22 cellular contexts compared by ENCODE assay signal in genomic region chr6:150133686-150134085, GRCh38. TPM values are rescaled to one million over a fixed set of nuclear protein-coding genes. Genes with fewer than 3 reads are reported as not detected.
A peak's percentile ranks its signal among the peaks of the same experiment; 100 is the strongest.
DNase-seq lines count a peak whose midpoint lies in the region; ATAC-seq and TF ChIP-seq lines count a peak whose summit lies in the region.
"Had no signal": no experiment of that assay in that cellular context is flagged by ENCODE, and none has a peak within 500 bp of the region (broad histone marks: within the 10 kb centered on the region; RNA-seq: fewer than 3 reads in every experiment).

No MANE protein-coding gene starts in this region.

- H2BK120ac ChIP-seq in H9 (ENCODE audit: low read depth, low read length, poor library complexity, severe bottlenecking) = no peak overlapping the region

- H3K36me3 ChIP-seq in BLaER1 = no peaks in the 10 kb centered on the region
- H3K36me3 ChIP-seq in HEK293 (ENCODE audit: control insufficient read depth in 2 of 2, insufficient read depth in 1 of 2, low read length in 2 of 2) = no peaks in the 10 kb centered on the region
- no peaks in the 10 kb centered on the region for H3K36me3 ChIP-seq in mucosa of descending colon (ENCODE audit: low read depth)
- H3K36me3 ChIP-seq in transverse colon = no peaks in the 10 kb centered on the region
- no peaks in the 10 kb centered on the region for H3K36me3 ChIP-seq in testis (ENCODE audit: low read depth, missing control alignments)
- H3K36me3 ChIP-seq: BE2C had no signal

- no peak overlapping the region for H3K9ac ChIP-seq in BLaER1
- H3K9ac ChIP-seq in H9 (ENCODE audit: extremely low read depth, insufficient read length, low read length) = no peak overlapping the region
- H3K9ac ChIP-seq: GM23248 had no signal

- H3K36me3 Mint-ChIP-seq in H9 (ENCODE audit: insufficient read depth in 1 of 3, low read depth in 3 of 3) = no peaks in the 10 kb centered on the region
- H3K36me3 Mint-ChIP-seq: CD4-positive, CD25-positive, alpha-beta regulatory T cell; CD8-positive, alpha-beta T cell had no signal

- H3K23ac ChIP-seq in H9 (ENCODE audit: insufficient read length, low read depth, low read length) = no peak overlapping the region

- no peak for TF ChIP-seq POLR2A in transverse colon (IDR thresholded peaks at IDR 0.05)
- TF ChIP-seq POLR2A in testis (IDR thresholded peaks at IDR 0.05) = no peak

- H3K4me1 ChIP-seq in BLaER1 (peaks cover 44% of the 10 kb centered on the region), HEK293 (ENCODE audit: control insufficient read depth, insufficient read depth, low read length) (peaks cover 19% of the 10 kb centered on the region), mucosa of descending colon (ENCODE audit: low read depth) (peaks cover 23% of the 10 kb centered on the region), transverse colon (peaks cover 0 to 24% (median 15%) of the 10 kb centered on the region in 4 donors), H9 (ENCODE audit: insufficient read depth, low read length) (no peaks in the 10 kb centered on the region), testis (no peaks in the 10 kb centered on the region)
- H3K4me1 ChIP-seq: A549, BE2C, Caco-2 had no signal

- H4K20me1 ChIP-seq in BLaER1 (no peaks in the 10 kb centered on the region), H9 (ENCODE audit: control insufficient read depth, insufficient read depth, insufficient read length) (no peaks in the 10 kb centered on the region)

- H3K4me3 ChIP-seq in BLaER1 = no peak overlapping the region
- no peak overlapping the region for H3K4me3 ChIP-seq in HEK293 (ENCODE audit: low read depth, low read length)
- H3K4me3 ChIP-seq in mucosa of descending colon = no peak overlapping the region
- H3K4me3 ChIP-seq in transverse colon = no peak overlapping the region
- H3K4me3 ChIP-seq in testis = no peak overlapping the region
- H3K4me3 ChIP-seq: A549, GM23248 had no signal

- no peak overlapping the region for H2BK15ac ChIP-seq in H9 (ENCODE audit: low read depth, low read length)

- H3K27ac ChIP-seq in BLaER1 (no peak overlapping the region), HEK293 (ENCODE audit: extremely low read depth, low read depth, low read length) (peak overlapping the region; percentile 74), transverse colon (peak overlapping the region; percentile 68 to 84 (median 80)), H9 (ENCODE audit: insufficient read length, low read depth, low read length) (no peak overlapping the region), testis (no peak overlapping the region)
- H3K27ac ChIP-seq: A549, C4-2B, GM23248 had no signal

- ATAC-seq in mucosa of descending colon = peak; percentile 5
- ATAC-seq: A549; CD8-positive, alpha-beta T cell; HCT116 had no signal

- H3K9me3 Mint-ChIP-seq in H9 = no peaks in the 10 kb centered on the region
- H3K9me3 Mint-ChIP-seq: CD8-positive, alpha-beta T cell; HFFc6 had no signal

- no peak overlapping the region for H3K4ac ChIP-seq in H9 (ENCODE audit: low read depth, low read length)

- in situ Hi-C loops in transverse colon (cut with MboI; ENCODE audit: low pct_ligation_motif_present in 1 of 4, low pct_unique_long_range_greater_than_20kb in 1 of 4, low sequenced_read_pairs in 3 of 4) = no loop called here

- intact Hi-C loops in mucosa of descending colon (cut with DNase I, micrococcal nuclease) = no loop called here
- intact Hi-C loops in transverse colon (cut with DNase I; ENCODE audit: low total_unique reads) = no loop called here
- intact Hi-C loops in testis (cut with DNase I; ENCODE audit: low total_unique reads) = no loop called here

- no peaks in the 10 kb centered on the region for H3K79me1 ChIP-seq in H9 (ENCODE audit: insufficient read depth, low read depth, low read length, poor library complexity, severe bottlenecking)

- no peak overlapping the region for H2BK20ac ChIP-seq in H9 (ENCODE audit: low read depth, low read length, poor library complexity, severe bottlenecking)

- no peak overlapping the region for H2AFZ ChIP-seq in H9 (ENCODE audit: low read length)
- H2AFZ ChIP-seq: GM23248 had no signal

- H3K27me3 ChIP-seq in BLaER1 (no peaks in the 10 kb centered on the region), transverse colon (peaks cover 4% of the 10 kb centered on the region), H9 (ENCODE audit: insufficient read depth, low read length) (no peaks in the 10 kb centered on the region), testis (no peaks in the 10 kb centered on the region)
- H3K27me3 ChIP-seq: BE2C had no signal

- peaks cover 23% of the 10 kb centered on the region for H3K27me3 Mint-ChIP-seq in H9 (ENCODE audit: low read depth)

- H3K4me3 Mint-ChIP-seq in H9 = no peak overlapping the region
- H3K4me3 Mint-ChIP-seq: CD4-positive, CD25-positive, alpha-beta regulatory T cell; CD8-positive, alpha-beta T cell; HFFc6 had no signal

- no peaks in the 10 kb centered on the region for H3K79me2 ChIP-seq in H9 (ENCODE audit: insufficient read depth, low read length)

- TF ChIP-seq CTCF in HEK293 (tag by site-specific recombination; IDR thresholded peaks at IDR 0.05) (no peak), mucosa of descending colon (IDR thresholded peaks at IDR 0.05) (no peak), transverse colon (IDR thresholded peaks at IDR 0.05) (no peak), H9 (conservative IDR thresholded peaks at IDR 0.05) (no peak), testis (IDR thresholded peaks at IDR 0.05) (no peak)

- H3K27ac Mint-ChIP-seq in H9 = no peak overlapping the region; a peak in 1 of 7 replicates
- H3K27ac Mint-ChIP-seq: CD4-positive, CD25-positive, alpha-beta regulatory T cell; CD8-positive, alpha-beta T cell; HFFc6 had no signal

- H3K14ac ChIP-seq in H9 (ENCODE audit: insufficient read depth, low read length) = no peak overlapping the region

- CTCF ChIA-PET in HEK293 (lab: Yijun Ruan, JAX) = interaction anchor here (2.1 to 2.6 kb wide), 2 partner anchors 10 to 53 kb away, joined by 10 to 17 read pairs; no protein-coding TSS in a partner anchor

- WGBS in transverse colon (ENCODE audit: low coverage in 1 of 2), 2 donors = 56% methylated on average over 2 of the region's 2 CpGs; no CpG with 5 or more reads in 1 of the 2 donors
- WGBS in H9 (ENCODE audit: extremely low coverage, insufficient read length, low lambda C conversion rate) = no CpG with 5 or more reads among the region's 2 CpGs
- WGBS in testis, 2 donors = 85 to 86% methylated on average over 2 of the region's 2 CpGs

- no peak overlapping the region for H3K56ac ChIP-seq in H9 (ENCODE audit: insufficient read length, low read depth, low read length)

- H3K23me2 ChIP-seq in H9 (ENCODE audit: insufficient read length, low read depth, low read length, poor library complexity, severe bottlenecking) = no peaks in the 10 kb centered on the region

- H3K4me2 ChIP-seq in BLaER1 (peak overlapping the region; percentile 47), H9 (ENCODE audit: insufficient read depth, insufficient read length, low read length) (no peak overlapping the region)
- H3K4me2 ChIP-seq: A549 had no signal

- DNase-seq in mucosa of descending colon (no peak), transverse colon (no peak), NCI-H345 treated with DMSO at 0.1 percent for 48 hours (lab: John Stamatoyannopoulos, UW; ENCODE audit: unreplicated experiment) (no peak), H9 (no peak), testis (no peak)
- DNase-seq: 8988T; ACHN; AML-193; BE2C; Caco-2; CD4-positive, CD25-positive, alpha-beta regulatory T cell; CD8-positive, alpha-beta T cell; DMS153; DND-41; GM23248; H7; HFFc6 had no signal

- POLR2A ChIA-PET in HEK293 (lab: Yijun Ruan, JAX) = no interaction called here

- no peak overlapping the region for H3T11ph ChIP-seq in H9 (ENCODE audit: low read length)

- H3K18ac ChIP-seq in H9 (ENCODE audit: insufficient read length, low read depth, low read length) = no peak overlapping the region

- peaks cover 4 to 5% of the 10 kb centered on the region in 2 experiments; a peak in 3 of 4 replicates for H3K4me1 Mint-ChIP-seq in H9
- H3K4me1 Mint-ChIP-seq: CD4-positive, CD25-positive, alpha-beta regulatory T cell had no signal

- H2AK5ac ChIP-seq in H9 (ENCODE audit: insufficient read length, low read length) = no peak overlapping the region

- no peak overlapping the region for H4K5ac ChIP-seq in H9 (ENCODE audit: insufficient read length, low read depth, low read length)

- H3K9me3 ChIP-seq in BLaER1 (peaks cover 31% of the 10 kb centered on the region), HEK293 (ENCODE audit: control insufficient read depth, insufficient read depth, low read depth, low read length) (no peaks in the 10 kb centered on the region), mucosa of descending colon (no peaks in the 10 kb centered on the region), transverse colon (no peaks in the 10 kb centered on the region), H9 (ENCODE audit: control insufficient read depth, low read depth, low read length) (no peaks in the 10 kb centered on the region), testis (no peaks in the 10 kb centered on the region)
- H3K9me3 ChIP-seq: A549, BE2C, Caco-2 had no signal

- H2BK5ac ChIP-seq in H9 (ENCODE audit: insufficient read length, low read length) = no peak overlapping the region

- H4K91ac ChIP-seq in H9 (ENCODE audit: insufficient read length, low read depth, low read length) = no peak overlapping the region

- TF ChIP-seq EP300 in transverse colon (IDR thresholded peaks at IDR 0.05; ENCODE audit: low read depth) = no peak

- no peak overlapping the region for H2BK12ac ChIP-seq in H9 (ENCODE audit: insufficient read length, low read depth, low read length)

- H4K8ac ChIP-seq in H9 (replicated peaks; ENCODE audit: insufficient read length, low read depth, low read length) = no peak overlapping the region

TF ChIP-seq in HEK293, 187 proteins besides CTCF, POLR2A, EP300 and RAD21:
- TF ChIP-seq ZNF2 (tag by site-specific recombination; IDR thresholded peaks at IDR 0.05) (no peak), SCRT2 (tag by site-specific recombination; IDR thresholded peaks at IDR 0.05) (peak; percentile 82), EGR2 (tag by site-specific recombination; IDR thresholded peaks at IDR 0.05; ENCODE audit: low read depth) (peak; percentile 57), OVOL3 (tag by site-specific recombination; IDR thresholded peaks at IDR 0.05) (peak; percentile 17; the same call in 1 of the 2 replicates), ZNF274 (IDR thresholded peaks at IDR 0.05; ENCODE audit: low read length) (no peak), ZNF274 (tag by site-specific recombination; IDR thresholded peaks at IDR 0.05; ENCODE audit: borderline replicate concordance) (no peak), ZNF112 (tag by site-specific recombination; IDR thresholded peaks at IDR 0.05) (no peak), ZFHX2 (tag by site-specific recombination; conservative IDR thresholded peaks at IDR 0.05) (peak; percentile 55), GLIS1 (tag by site-specific recombination; IDR thresholded peaks at IDR 0.05) (no peak)
TF ChIP-seq in HEK293: peak in this region for 4.

RNA-seq across cellular contexts. Expression of gene PPP1R14C, which starts 9.2 kb away (rescaled TPM):
- total RNA-seq in mucosa of descending colon (10 to 100 TPM; 11.1 to 33.5 (median 25.2) TPM), transverse colon (10 to 100 TPM in 3 of 4 donors, 1 to 10 TPM in 1; 1.2 to 64.5 (median 38.8) TPM), H9 (2021) (0.09 and 0.37 TPM in 2 replicates), testis (10 to 100 TPM; 22.4 to 27.1 TPM)
- 11.1 TPM for polyA plus RNA-seq in testis (ENCODE audit: insufficient read depth, low read depth, low replicate concordance)
- total RNA-seq: CD4-positive, CD25-positive, alpha-beta regulatory T cell; CD8-positive, alpha-beta T cell had no signal
- polyA plus RNA-seq: CD4-positive, CD25-positive, alpha-beta regulatory T cell had no signal

Comparison
In these comparisons a context has a peak if more than half of its experiments do, and no peak if none do; other contexts are left out.
1. H3K27ac ChIP-seq: peak in HEK293 (single experiment) and transverse colon (4 of 4); none in BLaER1 (single experiment), H9 (single experiment) and testis (0 of 2).